Comparison of ENCODE assay signal across 12 cellular contexts in genomic region chr17:77308768-77309726, GRCh38.
DNase-seq lines count a peak whose midpoint lies in the region; ATAC-seq and TF ChIP-seq lines count a peak whose summit lies in the region.
"Had no signal": no experiment of that assay in that cellular context is flagged by ENCODE, and none has a peak within 500 bp of the region (broad histone marks: within the 10 kb centered on the region; RNA-seq: fewer than 3 reads in every experiment).

No MANE protein-coding gene starts in this region.

- dilution Hi-C loops in mammary epithelial cell (cut with HindIII; ENCODE audit: low sequenced_read_pairs), result no loop called here

- TF ChIP-seq CTCF in mammary epithelial cell (conservative IDR thresholded peaks at IDR 0.05 in 1 of 2, IDR thresholded peaks at IDR 0.05 in 1 of 2; ENCODE audit: extremely low read depth in 1 of 2, insufficient read depth in 1 of 2, low read depth in 1 of 2, low read length in 2 of 2) (no peak), GM10248 (IDR thresholded peaks at IDR 0.05; ENCODE audit: control extremely low read depth, extremely low read depth, low read depth, missing control alignments) (no peak)

- H3K79me2 ChIP-seq in mammary epithelial cell (ENCODE audit: insufficient read depth, low read length), result peaks cover 98% of the 10 kb centered on the region

- H3K27me3 ChIP-seq in MG63 (no peaks in the 10 kb centered on the region), mammary epithelial cell (ENCODE audit: insufficient read depth, low read length) (no peaks in the 10 kb centered on the region), mucosa of rectum (ENCODE audit: control insufficient read depth in 2 of 2, insufficient read depth in 2 of 2, low read length in 2 of 2) (no peaks in the 10 kb centered on the region)
- H3K27me3 ChIP-seq: right lobe of liver had no signal

- POLR2A ChIA-PET in GM10248 (lab: Yijun Ruan, JAX), result no interaction called here

- CTCF ChIA-PET in mammary epithelial cell (lab: Charles Lee; ENCODE audit: low non-redundant PET), result no interaction called here
- CTCF ChIA-PET in GM10248 (lab: Yijun Ruan, JAX), result interaction anchor here (1.2 kb wide), 1 partner anchor 23 kb away, joined by 3 read pairs; no protein-coding TSS in a partner anchor

- no peak overlapping the region for H3K4me2 ChIP-seq in mammary epithelial cell (ENCODE audit: insufficient read depth, low read depth, low read length)

- no TSS peak for BruUV-seq in mammary epithelial cell (replicated peaks; lab: Mats Ljungman, UMichigan)

- ATAC-seq in HG03039 (IDR thresholded peaks at IDR 0.05; ENCODE audit: unreplicated experiment) (no peak), GM21390 (IDR thresholded peaks at IDR 0.05; ENCODE audit: unreplicated experiment) (no peak)
- ATAC-seq: GM12878; right lobe of liver; stimulated activated memory B cell treated with anti-CD40 and anti-IgM and Interleukin-4, amounts not matched to agents 10 μg/mL and 1 μg/mL and 100 μg/mL, for 72 hours had no signal

- H3K4me3 ChIP-seq in MG63, result no peak overlapping the region
- H3K4me3 ChIP-seq in mammary epithelial cell (replicated peaks in 1 of 3; ENCODE audit: insufficient read depth in 1 of 3, low read depth in 2 of 3, low read length in 3 of 3), result no peak overlapping the region
- no peak overlapping the region for H3K4me3 ChIP-seq in mucosa of rectum (ENCODE audit: low read length in 2 of 2)
- H3K4me3 ChIP-seq: GM12878, right lobe of liver had no signal

- H3K27ac ChIP-seq in mammary epithelial cell (ENCODE audit: insufficient read depth, low read depth, low read length) (no peak overlapping the region), mucosa of rectum (ENCODE audit: low read depth in 2 of 2, low read length in 2 of 2) (peak overlapping the region; percentile 22 to 23)

- DNase-seq in ACHN, result peak; percentile 55
- peak; percentile 91 for DNase-seq in MG63
- peak; percentile 72 for DNase-seq in mammary epithelial cell
- DNase-seq in NCI-H146 (lab: John Stamatoyannopoulos, UW), result no peak
- no peak for DNase-seq in GM10248 (ENCODE audit: extremely low spot score)
- DNase-seq: activated T-cell treated with anti-CD3 and anti-CD28 coated beads, Interleukin-2, amount 50 U/mL, for 1 hour had no signal

- H3K9ac ChIP-seq in mammary epithelial cell (ENCODE audit: insufficient read depth, low read length) (no peak overlapping the region), mucosa of rectum (ENCODE audit: low read depth in 1 of 2, low read length in 2 of 2) (no peak overlapping the region)

- intact Hi-C loops in mammary epithelial cell (cut with micrococcal nuclease), result no loop called here

- no peaks in the 10 kb centered on the region for H3K9me3 ChIP-seq in MG63
- no peaks in the 10 kb centered on the region for H3K9me3 ChIP-seq in mammary epithelial cell (replicated peaks; ENCODE audit: insufficient read depth, low read length)
- H3K9me3 ChIP-seq in mucosa of rectum (ENCODE audit: control insufficient read depth in 2 of 2, low read length in 2 of 2), result no peaks in the 10 kb centered on the region
- H3K9me3 ChIP-seq: right lobe of liver had no signal

- H3K4me1 ChIP-seq in mammary epithelial cell (ENCODE audit: insufficient read depth, low read length) (peaks cover 54% of the 10 kb centered on the region), mucosa of rectum (ENCODE audit: control insufficient read depth in 2 of 2, insufficient read depth in 2 of 2, low read length in 2 of 2) (peaks cover 45 to 70% of the 10 kb centered on the region in 2 donors)

- H3K36me3 ChIP-seq in MG63, result peaks cover 60% of the 10 kb centered on the region
- peaks cover 33% of the 10 kb centered on the region for H3K36me3 ChIP-seq in mammary epithelial cell (ENCODE audit: insufficient read depth, low read length)
- H3K36me3 ChIP-seq in mucosa of rectum (ENCODE audit: control insufficient read depth in 2 of 2, insufficient read depth in 2 of 2, low read length in 2 of 2), result peaks cover 0 to 4% of the 10 kb centered on the region in 2 donors
- H3K36me3 ChIP-seq: right lobe of liver had no signal

- no peak overlapping the region for H2AFZ ChIP-seq in mammary epithelial cell (ENCODE audit: low read depth, low read length)

- in situ Hi-C loops in ACHN (cut with HindIII; ENCODE audit: low pct_ligation_motif_present, low pct_unique_long_range_greater_than_20kb, low sequenced_read_pairs) (no loop called here), mammary epithelial cell (cut with MboI; ENCODE audit: low sequenced_read_pairs in 2 of 2) (no loop called here)

- H4K20me1 ChIP-seq in mammary epithelial cell (ENCODE audit: insufficient read depth, low read length), result peaks cover 36% of the 10 kb centered on the region

- 53% methylated on average over 19 of the region's 20 CpGs for WGBS in mammary epithelial cell (ENCODE audit: low coverage, missing lambda C conversion rate)

Comparison
In these comparisons a context has a peak if more than half of its experiments do, and no peak if none do; other contexts are left out.
1. DNase-seq: peak in ACHN (single experiment), MG63 (single experiment) and mammary epithelial cell (single experiment); none in NCI-H146 (single experiment) and GM10248 (single experiment).